8 cellular contexts compared by ENCODE assay signal in the genomic region with DNA sequence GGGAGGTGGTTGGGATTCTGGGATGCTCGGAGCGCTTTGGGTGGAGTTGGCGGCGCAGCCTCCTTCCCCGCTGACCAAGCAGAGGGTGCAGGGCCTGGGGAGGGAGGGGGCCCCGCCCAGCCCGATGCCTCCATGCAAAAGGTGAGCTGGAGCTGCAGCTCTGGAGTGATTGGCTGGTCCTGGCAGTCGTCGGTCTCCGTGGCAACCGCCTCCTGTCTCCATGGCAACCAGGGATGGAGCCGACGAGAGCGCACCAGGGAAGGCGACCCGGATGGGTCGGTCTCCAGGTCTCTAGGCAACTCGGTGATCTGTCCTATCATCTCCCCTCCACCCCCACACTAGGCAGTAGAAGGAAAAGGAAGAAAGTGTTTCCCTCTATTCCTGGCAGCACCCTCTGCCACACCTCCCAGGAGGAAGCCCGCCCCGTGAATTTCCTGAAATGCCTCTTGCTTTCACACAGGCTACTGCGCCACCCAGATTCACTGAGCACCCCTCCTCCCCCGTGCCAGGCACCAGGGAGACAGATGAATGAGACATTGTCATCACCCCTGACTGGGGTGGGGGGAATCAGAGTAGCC. TPM values are rescaled to one million over a fixed set of nuclear protein-coding genes. Genes with fewer than 3 reads are reported as not detected.
DNase-seq lines count a peak whose midpoint lies in the region; ATAC-seq and TF ChIP-seq lines count a peak whose summit lies in the region.

No MANE protein-coding gene starts in this region.

- no peaks in the 10 kb centered on the region for H3K36me3 ChIP-seq in GM23248 (ENCODE audit: low read depth)
- no peaks in the 10 kb centered on the region for H3K36me3 ChIP-seq in esophagus (ENCODE audit: control insufficient read depth in 2 of 2, insufficient read depth in 2 of 2, low read length in 1 of 2)
- H3K36me3 ChIP-seq in mucosa of descending colon (ENCODE audit: low read depth), result no peaks in the 10 kb centered on the region

- no peak for TF ChIP-seq CTCF in mucosa of descending colon (IDR thresholded peaks at IDR 0.05)

- 1 to 3% methylated on average over 18 to 22 of the region's 22 CpGs for WGBS in GM23248 (ENCODE audit: low coverage in 1 of 2, low lambda C conversion rate in 2 of 2, missing lambda C conversion rate in 2 of 2), 2 experiments
- 2 to 4% methylated on average over 21 to 22 of the region's 22 CpGs for WGBS in esophagus, 2 donors

- H3K9ac ChIP-seq in GM23248, result peak overlapping the region; percentile 36; the same call in 1 of the 2 replicates

- peak; percentile 52 for DNase-seq in GM23248
- DNase-seq in NCI-H69 (lab: John Stamatoyannopoulos, UW), result peak; percentile 95
- DNase-seq in activated T-helper 1 cell treated with Interleukin-2 at 50 U/mL for 16 hours (ENCODE audit: low read depth), result peak; percentile 33
- DNase-seq in mucosa of descending colon, result peak; percentile 62 to 64 (median 63)
- peak; percentile 82 for DNase-seq in stimulated activated CD8-positive, alpha-beta memory T cell treated with anti-CD3 and anti-CD28 coated beads, Interleukin-4, amount 100 ng/mL, for 48 hours

- no peaks in the 10 kb centered on the region for H3K79me2 ChIP-seq in GM23248 (ENCODE audit: insufficient read depth)

- in situ Hi-C loops in GM23248 (cut with MboI), result no loop called here

- H3F3A ChIP-seq in GM23248 (ENCODE audit: insufficient read depth), result peaks cover 16% of the 10 kb centered on the region

- H3K9me3 ChIP-seq in GM23248 (ENCODE audit: low read depth), result no peaks in the 10 kb centered on the region
- H3K9me3 ChIP-seq in esophagus (ENCODE audit: control insufficient read depth in 2 of 2, insufficient read depth in 1 of 2, low read depth in 1 of 2, low read length in 1 of 2), result no peaks in the 10 kb centered on the region
- no peaks in the 10 kb centered on the region for H3K9me3 ChIP-seq in mucosa of descending colon

- H3K27ac ChIP-seq in GM23248 (no peak overlapping the region), esophagus (ENCODE audit: low read depth in 2 of 2, low read length in 1 of 2) (peak overlapping the region; percentile 47 to 51)

- H3K4me2 ChIP-seq in GM23248 (ENCODE audit: unreplicated experiment), result peak overlapping the region; percentile 67

- H3K4me3 ChIP-seq in GM23248 (peak overlapping the region; percentile 66), esophagus (ENCODE audit: low read depth in 1 of 2, low read length in 2 of 2) (peak overlapping the region; percentile 48), mucosa of descending colon (no peak overlapping the region)

- intact Hi-C loops in mucosa of descending colon (cut with DNase I, micrococcal nuclease), result no loop called here

- H3K27me3 ChIP-seq in GM23248 (replicated peaks; ENCODE audit: insufficient read depth) (no peaks in the 10 kb centered on the region), esophagus (ENCODE audit: control insufficient read depth in 1 of 2, insufficient read depth in 2 of 2, low read length in 2 of 2) (no peaks in the 10 kb centered on the region)

- H3K9me2 ChIP-seq in GM23248 (ENCODE audit: insufficient read depth), result no peaks in the 10 kb centered on the region

- H2AFZ ChIP-seq in GM23248, result peak overlapping the region; percentile 54

- ATAC-seq in mucosa of descending colon, result peak; percentile 42
- no peak for ATAC-seq in GM19452 (IDR thresholded peaks at IDR 0.05; ENCODE audit: unreplicated experiment)
- ATAC-seq in HG03571 (IDR thresholded peaks at IDR 0.05; ENCODE audit: unreplicated experiment), result no peak

- peaks cover 14% of the 10 kb centered on the region; the same call in 1 of the 2 replicates for H3K4me1 ChIP-seq in GM23248 (ENCODE audit: insufficient read depth)
- peaks cover 0 to 4% of the 10 kb centered on the region in 2 donors for H3K4me1 ChIP-seq in esophagus (ENCODE audit: control insufficient read depth in 2 of 2, insufficient read depth in 2 of 2, low read length in 1 of 2)
- no peaks in the 10 kb centered on the region for H3K4me1 ChIP-seq in mucosa of descending colon (ENCODE audit: low read depth)

- H4K20me1 ChIP-seq in GM23248 (ENCODE audit: insufficient read depth), result no peaks in the 10 kb centered on the region

RNA-seq across cellular contexts. Expression of a gene that starts 0.6 kb away (rescaled TPM):
- total RNA-seq in GM23248 (2014; rRNA removed; shearing (Covaris generic)), result 1.0 and 2.9 TPM in 2 replicates
- polyA plus RNA-seq in GM23248 (2016; fragmentation: Nextera tagmentation; extraction: Ambion mirVana), result 0.93 and 1.2 TPM in 2 replicates
- under 1 TPM; 0.37 to 0.65 TPM for polyA plus RNA-seq in esophagus
- 10 to 100 TPM in 1 of 3 donors, 1 to 10 TPM in 1, under 1 TPM in 1; 0.49 to 14.5 (median 1.2) TPM for total RNA-seq in mucosa of descending colon

RNA-seq across cellular contexts. Expression of a gene that starts 22.1 kb away (rescaled TPM):
- 60.4 and 62.7 TPM in 2 replicates for total RNA-seq in GM23248 (2014; rRNA removed; shearing (Covaris generic))
- polyA plus RNA-seq in GM23248 (2016; fragmentation: Nextera tagmentation; extraction: Ambion mirVana), result 55.8 and 58.4 TPM in 2 replicates
- polyA plus RNA-seq in esophagus, result 10 to 100 TPM; 38.3 to 41.6 TPM
- total RNA-seq in mucosa of descending colon, result 100 to 1,000 TPM in 1 of 3 donors, 10 to 100 TPM in 2; 84.0 to 122 (median 85.6) TPM

Comparison
In these comparisons a context has a peak if more than half of its experiments do, and no peak if none do; other contexts are left out.
1. DNase-seq: peak in every context shown above with its lines; median percentile 95 in NCI-H69; 82 in stimulated activated CD8-positive, alpha-beta memory T cell treated with anti-CD3 and anti-CD28 coated beads, Interleukin-4, amount 100 ng/mL, for 48 hours; 63 in mucosa of descending colon; 52 in GM23248; 33 in activated T-helper 1 cell treated with Interleukin-2 at 50 U/mL for 16 hours.